Comparison of ENCODE assay signal across 27 cellular contexts in genomic region chr10:130905386-130905785, GRCh38.
"Had no signal": no experiment of that assay in that cellular context is flagged by ENCODE, and none has a peak within 500 bp of the region (broad histone marks: within the 10 kb centered on the region; RNA-seq: fewer than 3 reads in every experiment).

No MANE protein-coding gene starts in this region.

- H3K4me3 ChIP-seq: left lung, lower lobe of right lung, neural progenitor cell, ovary, right atrium auricular region, right lobe of liver, skin epidermis, tibial nerve, uterus had no signal

- H3K9me3 ChIP-seq: lower lobe of right lung, neutrophil, ovary, right atrium auricular region, right lobe of liver, tibial nerve, uterus had no signal

- H3K36me3 Mint-ChIP-seq: mesothelial cell of epicardium; naive B cell; natural killer cell; neural progenitor cell; stimulated activated memory B cell treated with anti-CD40 and anti-IgM and Interleukin-4, amounts not matched to agents 10 μg/mL and 1 μg/mL and 100 μg/mL, for 72 hours; type B pancreatic cell had no signal

- H3K36me3 ChIP-seq: left lung, lower lobe of right lung, neural progenitor cell, neutrophil, ovary, right atrium auricular region, right lobe of liver, tibial nerve, uterus had no signal

- H3K4me1 Mint-ChIP-seq: mesothelial cell of epicardium; naive B cell; natural killer cell; nephron progenitor cell; neural progenitor cell; stimulated activated memory B cell treated with anti-CD40 and anti-IgM and Interleukin-4, amounts not matched to agents 10 μg/mL and 1 μg/mL and 100 μg/mL, for 72 hours; stimulated activated naive CD8-positive, alpha-beta T cell treated with anti-CD3 and anti-CD28 coated beads, Interleukin-15, amount 100 ng/mL, for 72 hours had no signal

- H3K4me3 Mint-ChIP-seq: mesothelial cell of epicardium; naive B cell; natural killer cell; nephron progenitor cell; neural progenitor cell; stimulated activated memory B cell treated with anti-CD40 and anti-IgM and Interleukin-4, amounts not matched to agents 10 μg/mL and 1 μg/mL and 100 μg/mL, for 72 hours; stimulated activated naive CD8-positive, alpha-beta T cell treated with anti-CD3 and anti-CD28 coated beads, Interleukin-15, amount 100 ng/mL, for 72 hours; type B pancreatic cell had no signal

- ATAC-seq: left colon; left lung; right lobe of liver; stimulated activated memory B cell treated with anti-CD40 and anti-IgM and Interleukin-4, amounts not matched to agents 10 μg/mL and 1 μg/mL and 100 μg/mL, for 72 hours; stimulated activated naive CD8-positive, alpha-beta T cell treated with anti-CD3 and anti-CD28 coated beads, Interleukin-15, amount 100 ng/mL, for 72 hours had no signal

- H3K27me3 Mint-ChIP-seq: naive B cell; stimulated activated memory B cell treated with anti-CD40 and anti-IgM and Interleukin-4, amounts not matched to agents 10 μg/mL and 1 μg/mL and 100 μg/mL, for 72 hours had no signal

- H3K27ac Mint-ChIP-seq: mesothelial cell of epicardium; naive B cell; natural killer cell; neural progenitor cell; progenitor cell of endocrine pancreas; stimulated activated memory B cell treated with anti-CD40 and anti-IgM and Interleukin-4, amounts not matched to agents 10 μg/mL and 1 μg/mL and 100 μg/mL, for 72 hours; stimulated activated naive CD8-positive, alpha-beta T cell treated with anti-CD3 and anti-CD28 coated beads, Interleukin-15, amount 100 ng/mL, for 72 hours; type B pancreatic cell had no signal

- H3K27me3 ChIP-seq: neural progenitor cell, neutrophil, ovary, right atrium auricular region, right lobe of liver, tibial nerve, uterus had no signal

- DNase-seq: hippocampal formation; kidney; left colon; left lung; lower lobe of right lung; mammary epithelial cell; mesenchymal stem cell; naive B cell; natural killer cell; nephron progenitor cell; occipital lobe; ovary; right lobe of liver; stimulated activated CD4-positive, alpha-beta T cell treated with anti-CD3 and anti-CD28 coated beads, Interleukin-4, amount 100 ng/mL, for 24 hours; stimulated activated naive CD4-positive, alpha-beta T cell treated with Interleukin-2 at 50 U/mL for 16 hours; stimulated activated naive CD8-positive, alpha-beta T cell treated with anti-CD3 and anti-CD28 coated beads, Interleukin-15, amount 100 ng/mL, for 72 hours; substantia nigra; uterus had no signal
